ENCODE assay signal across 11 cellular contexts in the genomic region with DNA sequence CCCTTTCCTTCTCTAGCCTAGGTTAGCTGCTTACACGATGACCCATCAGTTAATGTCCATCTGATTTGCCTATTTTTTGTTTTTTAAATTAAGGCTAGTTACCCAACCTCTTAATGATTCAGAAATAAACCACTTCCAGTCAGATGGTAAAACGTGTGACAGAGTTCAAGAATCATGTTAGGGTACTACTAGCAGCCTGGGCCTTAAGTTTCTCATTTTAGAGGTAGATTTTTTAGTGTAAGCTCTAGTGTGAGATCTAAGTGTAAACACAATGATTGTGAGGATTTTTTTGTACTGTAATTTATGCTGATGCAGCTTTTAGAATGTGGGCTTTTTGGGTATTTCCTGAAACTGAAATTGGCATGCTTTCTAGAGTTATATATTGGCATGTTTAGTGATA.
DNase-seq lines count a peak whose midpoint lies in the region; ATAC-seq and TF ChIP-seq lines count a peak whose summit lies in the region.
"Had no signal": no experiment of that assay in that cellular context is flagged by ENCODE, and none has a peak within 500 bp of the region (broad histone marks: within the 10 kb centered on the region; RNA-seq: fewer than 3 reads in every experiment).

No MANE protein-coding gene starts in this region.

- peak overlapping the region; percentile 91 for H3K27ac ChIP-seq in Karpas-422 (ENCODE audit: low read length)
- H3K27ac ChIP-seq: uterus had no signal

- H3K79me2 ChIP-seq in Karpas-422 (ENCODE audit: low read length): peaks cover 99% of the 10 kb centered on the region

- peak overlapping the region; percentile 54 for H3K9ac ChIP-seq in Karpas-422 (ENCODE audit: low read length)

- no peaks in the 10 kb centered on the region for H3K27me3 ChIP-seq in Karpas-422 (ENCODE audit: low read length)
- H3K27me3 ChIP-seq: uterus had no signal

- H2AFZ ChIP-seq in Karpas-422 (ENCODE audit: low read length): no peak overlapping the region

- H3K4me1 ChIP-seq in Karpas-422 (ENCODE audit: low read length): peaks cover 72% of the 10 kb centered on the region
- H3K4me1 ChIP-seq: uterus had no signal

- no peaks in the 10 kb centered on the region for H3K9me2 ChIP-seq in Karpas-422 (replicated peaks; ENCODE audit: insufficient read depth, low read length)

- no peaks in the 10 kb centered on the region for H4K20me1 ChIP-seq in Karpas-422 (ENCODE audit: insufficient read depth, low read depth, low read length)

- DNase-seq in Karpas-422 (no peak), epithelial cell of proximal tubule (ENCODE audit: low read depth) (no peak), sciatic nerve (ENCODE audit: low spot score) (no peak), NAMALWA (ENCODE audit: low spot score) (no peak), NCI-H510A treated with DMSO at 0.1 percent for 48 hours (lab: John Stamatoyannopoulos, UW) (no peak), NCI-H1092 (lab: John Stamatoyannopoulos, UW) (no peak)
- DNase-seq: activated T-cell treated with anti-CD3 and anti-CD28 coated beads, Interleukin-2, amount 50 U/mL, for 24 hours; DMS153; uterus had no signal

- H3K4me3 ChIP-seq in Karpas-422 (ENCODE audit: low read length) (peak overlapping the region; percentile 57), epithelial cell of proximal tubule (ENCODE audit: low read depth, low read length) (peak overlapping the region; percentile 27)
- H3K4me3 ChIP-seq: uterus had no signal

- peaks cover 46% of the 10 kb centered on the region for H3K36me3 ChIP-seq in Karpas-422 (ENCODE audit: insufficient read depth, low read length)
- H3K36me3 ChIP-seq: uterus had no signal

- peak; percentile 20 for TF ChIP-seq POLR2A in GM18505 (IDR thresholded peaks at IDR 0.05; ENCODE audit: borderline replicate concordance, extremely low read depth, insufficient read depth, insufficient read length)

- H3K9me3 ChIP-seq in Karpas-422 (ENCODE audit: low read length): peaks cover 3% of the 10 kb centered on the region; the same call in 1 of the 2 replicates
- H3K9me3 ChIP-seq: uterus had no signal

- ATAC-seq in GM18505 (IDR thresholded peaks at IDR 0.05; ENCODE audit: unreplicated experiment) (no peak), sciatic nerve (peak; percentile 22), HG03565 (IDR thresholded peaks at IDR 0.05; ENCODE audit: unreplicated experiment) (no peak)

- TF ChIP-seq CTCF in epithelial cell of proximal tubule (conservative IDR thresholded peaks at IDR 0.05; ENCODE audit: low read depth, low read length): no peak

- peak overlapping the region; percentile 73 for H3K4me2 ChIP-seq in Karpas-422 (ENCODE audit: low read depth, low read length, poor library complexity, severe bottlenecking)

- intact Hi-C loops in sciatic nerve (cut with DNase I): no loop called here
